19 cellular contexts compared by ENCODE assay signal in genomic region chr21:33139084-33139483, GRCh38.
DNase-seq lines count a peak whose midpoint lies in the region; ATAC-seq, FAIRE-seq and TF ChIP-seq lines count a peak whose summit lies in the region.
"Had no signal": no experiment of that assay in that cellular context is flagged by ENCODE, and none has a peak within 500 bp of the region (broad histone marks: within the 10 kb centered on the region; RNA-seq: fewer than 3 reads in every experiment).

No MANE protein-coding gene starts in this region.

- H3K27ac ChIP-seq in GM23338 (ENCODE audit: low read depth): no peak overlapping the region
- H3K27ac ChIP-seq in K562 (ENCODE audit: extremely low read depth, low read depth, low read length): no peak overlapping the region
- no peak overlapping the region for H3K27ac ChIP-seq in neuronal stem cell (replicated peaks; ENCODE audit: low read length)
- H3K27ac ChIP-seq: BLaER1 treated with 17β-estradiol and CSF1 and Interleukin-3, amounts not matched to agents 10 nM and 100 nM; GM23248; HL-60 had no signal

- DNase-seq in GM23338 (ENCODE audit: low spot score) (no peak), MG63 (peak; percentile 10), K562 (ENCODE audit: extremely low read depth in 1 of 4, low spot score in 3 of 4) (no peak), neuronal stem cell (ENCODE audit: low spot score) (no peak), HuH-7 (ENCODE audit: low spot score) (no peak)
- DNase-seq in activated naive CD4-positive, alpha-beta T cell treated with Interleukin-2 at 50 U/mL for 16 hours: no peak
- DNase-seq: Calu3; CD8-positive, alpha-beta T cell; DND-41; EL; GM23248; H7; HFFc6 had no signal

- WGBS in K562 (ENCODE audit: insufficient coverage, low coverage, missing lambda C conversion rate): 1% methylated on average over 18 of the region's 18 CpGs
- WGBS in neuronal stem cell (ENCODE audit: extremely low coverage in 2 of 2, insufficient read length in 2 of 2, insufficient replicate concordance in 1 of 2), 2 donors: no CpG with 5 or more reads among the region's 18 CpGs

- FAIRE-seq in K562 (lab: Jason Lieb, UNC): no peak
- FAIRE-seq: GM12878 had no signal

- in situ Hi-C loops in K562 (cut with MboI): no loop called here

- H3K9ac ChIP-seq in K562 (ENCODE audit: insufficient read depth in 1 of 2, low read depth in 2 of 2, low read length in 2 of 2) (no peak overlapping the region), neuronal stem cell (ENCODE audit: low read depth, low read length, poor library complexity) (no peak overlapping the region)
- H3K9ac ChIP-seq: BLaER1 treated with 17β-estradiol and CSF1 and Interleukin-3, amounts not matched to agents 10 nM and 100 nM; GM23248 had no signal

- H3K9me2 ChIP-seq in GM23338 (ENCODE audit: insufficient read depth): 0 out of 2 replicates have a peak, but pooled peaks cover 9% of the 10 kb centered on the region

- H3K9me1 ChIP-seq in K562 (ENCODE audit: control insufficient read depth, insufficient read depth, low read length): no peaks in the 10 kb centered on the region

- CTCF ChIA-PET in K562 (lab: Yijun Ruan, JAX; ENCODE audit: low intra/inter-chr PET ratio): no interaction called here

- H2AFZ ChIP-seq in GM23338 (peak overlapping the region; percentile 89), K562 (ENCODE audit: low read depth, low read length) (no peak overlapping the region), neuronal stem cell (ENCODE audit: low read length) (no peak overlapping the region)
- H2AFZ ChIP-seq: GM23248 had no signal

- no peak overlapping the region for H2BK12ac ChIP-seq in neuronal stem cell (ENCODE audit: low read length)

- no peak overlapping the region for H2BK120ac ChIP-seq in neuronal stem cell (ENCODE audit: low read depth, low read length)

- ATAC-seq in GM23338 (no peak; the same call in 2 of the 3 replicates), K562 (peak; percentile 50; the same call in 2 of the 3 replicates)
- ATAC-seq: CD8-positive, alpha-beta T cell; GM12878; HCT116 had no signal

- no peak overlapping the region for H4K8ac ChIP-seq in neuronal stem cell (ENCODE audit: low read depth, low read length)

- H3K27me3 Mint-ChIP-seq in GM23338 (ENCODE audit: insufficient read depth, low read depth, poor library complexity): peaks cover 7% of the 10 kb centered on the region

- TF ChIP-seq CTCF in GM23338 (conservative IDR thresholded peaks at IDR 0.05; ENCODE audit: low read depth in 2 of 2): no peak
- TF ChIP-seq CTCF in K562 (IDR thresholded peaks at IDR 0.05 in 2 of 3, conservative IDR thresholded peaks at IDR 0.05 in 1 of 3; ENCODE audit: insufficient read depth in 2 of 3, low read depth in 1 of 3, low read length in 3 of 3): no peak

- H3K36me3 ChIP-seq in GM23338 (ENCODE audit: insufficient read depth) (no peaks in the 10 kb centered on the region), MG63 (no peaks in the 10 kb centered on the region), K562 (ENCODE audit: control insufficient read depth, insufficient read depth, low read length) (no peaks in the 10 kb centered on the region), neuronal stem cell (replicated peaks in 1 of 2; ENCODE audit: control insufficient read depth in 2 of 2, insufficient read depth in 2 of 2, low read length in 2 of 2) (no peaks in the 10 kb centered on the region)
- H3K36me3 ChIP-seq: BLaER1 treated with 17β-estradiol and CSF1 and Interleukin-3, amounts not matched to agents 10 nM and 100 nM had no signal

- no peak overlapping the region for H4K91ac ChIP-seq in neuronal stem cell (ENCODE audit: low read depth, low read length, poor library complexity)

- H3K27me3 ChIP-seq in GM23338 (ENCODE audit: insufficient read depth): no peaks in the 10 kb centered on the region
- peaks cover 28% of the 10 kb centered on the region for H3K27me3 ChIP-seq in MG63
- peaks cover 51 to 55% of the 10 kb centered on the region in 2 experiments for H3K27me3 ChIP-seq in K562 (ENCODE audit: control insufficient read depth in 2 of 2, insufficient read depth in 2 of 2, low read length in 2 of 2)
- peaks cover 0 to 30% (median under 1%) of the 10 kb centered on the region in 3 experiments for H3K27me3 ChIP-seq in neuronal stem cell (ENCODE audit: control insufficient read depth in 3 of 3, insufficient read depth in 3 of 3, low read depth in 1 of 3, low read length in 3 of 3)
- H3K27me3 ChIP-seq: BLaER1 treated with 17β-estradiol and CSF1 and Interleukin-3, amounts not matched to agents 10 nM and 100 nM had no signal

- H3K4ac ChIP-seq in neuronal stem cell (ENCODE audit: low read length): no peak overlapping the region

- no peak overlapping the region for H2AK5ac ChIP-seq in neuronal stem cell (ENCODE audit: low read depth, low read length)

- no peaks in the 10 kb centered on the region for H3K79me1 ChIP-seq in neuronal stem cell (ENCODE audit: low read depth, low read length)

- no peaks in the 10 kb centered on the region; the same call in 2 of the 3 replicates for H3K9me3 Mint-ChIP-seq in GM23338
- H3K9me3 Mint-ChIP-seq: CD8-positive, alpha-beta T cell; HFFc6; IgD-negative memory B cell had no signal

- TF ChIP-seq EP300 in K562 (IDR thresholded peaks at IDR 0.05; ENCODE audit: low read length): no peak

- H3K9me3 ChIP-seq in MG63 (no peaks in the 10 kb centered on the region), K562 (replicated peaks; ENCODE audit: control insufficient read depth, insufficient read depth, low read depth, low read length) (no peaks in the 10 kb centered on the region), neuronal stem cell (replicated peaks in 1 of 2; ENCODE audit: control insufficient read depth in 2 of 2, insufficient read depth in 1 of 2, low read depth in 1 of 2, low read length in 2 of 2) (no peaks in the 10 kb centered on the region)
- H3K9me3 ChIP-seq: BLaER1 treated with 17β-estradiol and CSF1 and Interleukin-3, amounts not matched to agents 10 nM and 100 nM had no signal

- peaks cover 16% of the 10 kb centered on the region for H3K4me1 ChIP-seq in GM23338 (ENCODE audit: insufficient read depth)
- H3K4me1 ChIP-seq in K562 (replicated peaks in 1 of 2; ENCODE audit: control insufficient read depth in 2 of 2, insufficient read depth in 2 of 2, low read length in 2 of 2): 0 out of 5 replicates have a peak, but pooled peaks cover 0 to 2% of the 10 kb centered on the region in 2 experiments
- H3K4me1 ChIP-seq in neuronal stem cell (ENCODE audit: control insufficient read depth in 2 of 2, insufficient read depth in 1 of 2, low read depth in 1 of 2, low read length in 2 of 2): peaks cover 0 to 2% of the 10 kb centered on the region in 2 donors
- H3K4me1 ChIP-seq: BLaER1 treated with 17β-estradiol and CSF1 and Interleukin-3, amounts not matched to agents 10 nM and 100 nM had no signal

- no peaks in the 10 kb centered on the region for H3K36me3 Mint-ChIP-seq in GM23338 (ENCODE audit: low read depth)
- H3K36me3 Mint-ChIP-seq: CD8-positive, alpha-beta T cell; IgD-negative memory B cell had no signal

- H3K27ac Mint-ChIP-seq in GM23338: no peak overlapping the region
- H3K27ac Mint-ChIP-seq: B cell; CD8-positive, alpha-beta T cell; HFFc6; IgD-negative memory B cell had no signal

- no TSS peak for BruUV-seq in K562 (replicated peaks; lab: Mats Ljungman, UMichigan)

- H4K20me1 ChIP-seq in GM23338 (replicated peaks; ENCODE audit: insufficient read depth): no peaks in the 10 kb centered on the region
- no peaks in the 10 kb centered on the region for H4K20me1 ChIP-seq in K562 (replicated peaks; ENCODE audit: control insufficient read depth, insufficient read depth, low read length)
- H4K20me1 ChIP-seq: BLaER1 treated with 17β-estradiol and CSF1 and Interleukin-3, amounts not matched to agents 10 nM and 100 nM had no signal

- TF ChIP-seq RAD21 in K562 (CRISPR knock-in tag; conservative IDR thresholded peaks at IDR 0.05 in 1 of 2, IDR thresholded peaks at IDR 0.05 in 1 of 2): no peak

- H3K14ac ChIP-seq in neuronal stem cell (ENCODE audit: low read length): no peak overlapping the region

- no peak overlapping the region for H3K23ac ChIP-seq in neuronal stem cell (ENCODE audit: low read depth, low read length, poor library complexity)

- no peaks in the 10 kb centered on the region for H3F3A ChIP-seq in GM23338 (replicated peaks; ENCODE audit: low read depth)

- H3K4me3 Mint-ChIP-seq in GM23338: no peak overlapping the region
- H3K4me3 Mint-ChIP-seq: B cell; CD8-positive, alpha-beta T cell; HFFc6 had no signal

- H2BK15ac ChIP-seq in neuronal stem cell (ENCODE audit: low read length): no peak overlapping the region

- H3K4me2 ChIP-seq in GM23338 (no peak overlapping the region), K562 (ENCODE audit: insufficient read depth, low read length) (no peak overlapping the region), neuronal stem cell (ENCODE audit: insufficient read depth, low read length, poor library complexity, severe bottlenecking) (no peak overlapping the region)
- H3K4me2 ChIP-seq: BLaER1 treated with 17β-estradiol and CSF1 and Interleukin-3, amounts not matched to agents 10 nM and 100 nM had no signal

- intact Hi-C loops in K562 (cut with micrococcal nuclease): no loop called here

- H2BK5ac ChIP-seq in neuronal stem cell (ENCODE audit: low read length): no peak overlapping the region

- H3K79me2 ChIP-seq in GM23338 (replicated peaks; ENCODE audit: insufficient read depth) (no peaks in the 10 kb centered on the region), K562 (ENCODE audit: control insufficient read depth, insufficient read depth, low read length) (no peaks in the 10 kb centered on the region)

- H3K18ac ChIP-seq in neuronal stem cell (ENCODE audit: low read length): peak overlapping the region; percentile 72

- no peak for TF ChIP-seq POLR2A in K562 (conservative IDR thresholded peaks at IDR 0.05)

- POLR2A ChIA-PET in K562 (lab: Yijun Ruan, JAX): interaction anchor here (0.6 kb wide), 1 partner anchor 16 kb away, joined by 3 read pairs; no protein-coding TSS in a partner anchor

- peaks cover 34% of the 10 kb centered on the region for H3K4me1 Mint-ChIP-seq in GM23338
- H3K4me1 Mint-ChIP-seq: B cell, IgD-negative memory B cell had no signal

- H3K4me3 ChIP-seq in GM23338 (no peak overlapping the region), MG63 (no peak overlapping the region), K562 (no peak overlapping the region), neuronal stem cell (ENCODE audit: low read length in 2 of 2) (no peak overlapping the region)
- H3K4me3 ChIP-seq: BLaER1 treated with 17β-estradiol and CSF1 and Interleukin-3, amounts not matched to agents 10 nM and 100 nM; GM12878; GM23248 had no signal

TF ChIP-seq in GM23338, 12 proteins besides CTCF, POLR2A, EP300 and RAD21 (continues in another document):
- TF ChIP-seq CREB1 (CRISPR knock-in tag; IDR thresholded peaks at IDR 0.05; ENCODE audit: low read depth) (no peak), EZH2phosphoT487 (IDR thresholded peaks at IDR 0.05; ENCODE audit: unreplicated experiment) (no peak), JUNB (IDR thresholded peaks at IDR 0.05; ENCODE audit: unreplicated experiment) (no peak), EZH2 (IDR thresholded peaks at IDR 0.05; ENCODE audit: low read depth, unreplicated experiment) (no peak)

TF ChIP-seq in K562, 482 proteins besides CTCF, POLR2A, EP300 and RAD21 (continues in another document):
- TF ChIP-seq ZNF699 (CRISPR knock-in tag; IDR thresholded peaks at IDR 0.05; ENCODE audit: insufficient replicate concordance): no peak
